In genomic region chr17:66783656-66784381, GRCh38 we compare ENCODE assay signal across 26 cellular contexts. TPM values are rescaled to one million over a fixed set of nuclear protein-coding genes. Genes with fewer than 3 reads are reported as not detected.
"Had no signal": no experiment of that assay in that cellular context is flagged by ENCODE, and none has a peak within 500 bp of the region (broad histone marks: within the 10 kb centered on the region; RNA-seq: fewer than 3 reads in every experiment).

No MANE protein-coding gene starts in this region.

- H3K4me1 Mint-ChIP-seq: activated CD4-positive, alpha-beta T cell treated with anti-CD3 and anti-CD28 coated beads, Interleukin-2, amount 10 ng/mL, durations not matched to agents 24 days and 14 days had no signal

- DNase-seq: activated B cell treated with CpG ODN at 0.5 μM for 24 hours; activated CD4-positive, alpha-beta memory T cell treated with anti-CD3 and anti-CD28 coated beads for 36 hours; activated CD4-positive, alpha-beta T cell treated with anti-CD3 and anti-CD28 coated beads for 1 hour; activated CD4-positive, alpha-beta T cell treated with anti-CD3 and anti-CD28 coated beads, Interleukin-2, amount 10 ng/mL, durations not matched to agents 24 days and 14 days; activated CD8-positive, alpha-beta memory T cell treated with anti-CD3 and anti-CD28 coated beads for 24 hours; activated gamma-delta T cell treated with Interleukin-2 at 50 U/mL for 16 hours; activated naive CD4-positive, alpha-beta T cell treated with anti-CD3 and anti-CD28 coated beads, Interleukin-2, amount 50 U/mL, for 16 hours; activated T-cell treated with anti-CD3 and anti-CD28 coated beads, Interleukin-2, amount 50 U/mL, for 72 hours; amygdala; Kasumi-1; NCI-H1105 treated with DMSO at 0.1 percent for 48 hours; NCI-H1436 treated with DMSO at 0.1 percent for 48 hours; NCI-H187; NCI-H2081; NCI-H510A treated with DMSO at 0.1 percent for 48 hours; NK-92 treated with Interleukin-12 subunit alpha and Interleukin-12 subunit beta, amount 100 ng/mL, for 24 hours; OCI-M1; RPMI8226; SK-N-SH; T-helper 17 cell; T-helper 9 cell had no signal

- H3K4me3 Mint-ChIP-seq: activated B cell treated with CpG ODN at 0.5 μM for 24 hours; activated CD4-positive, alpha-beta memory T cell treated with anti-CD3 and anti-CD28 coated beads for 36 hours; activated CD4-positive, alpha-beta T cell treated with anti-CD3 and anti-CD28 coated beads, Interleukin-2, amount 10 ng/mL, durations not matched to agents 24 days and 14 days; activated T-cell treated with anti-CD3 and anti-CD28 coated beads, Interleukin-2, amount 50 U/mL, for 72 hours; brain; T-helper 17 cell had no signal

- H3K9me3 Mint-ChIP-seq: activated B cell treated with CpG ODN at 0.5 μM for 24 hours; activated CD4-positive, alpha-beta memory T cell treated with anti-CD3 and anti-CD28 coated beads for 36 hours; activated CD4-positive, alpha-beta T cell treated with anti-CD3 and anti-CD28 coated beads, Interleukin-2, amount 10 ng/mL, durations not matched to agents 24 days and 14 days; activated T-cell treated with anti-CD3 and anti-CD28 coated beads, Interleukin-2, amount 50 U/mL, for 72 hours; activated T-helper 2 cell treated with anti-CD3 and anti-CD28 coated beads, Interferon-gamma antibody, Interleukin-2, Interleukin-4, amounts not matched to agents 10 μg/mL and 5 μg/mL and 100 μg/mL, durations not matched to agents 14 hours and 24 hours and 36 hours; brain had no signal

- ATAC-seq: activated T-cell treated with anti-CD3 and anti-CD28 coated beads, Interleukin-2, amount 50 U/mL, for 72 hours; Panc1; T-helper 17 cell had no signal

- H3K27me3 Mint-ChIP-seq: activated B cell treated with CpG ODN at 0.5 μM for 24 hours; activated CD4-positive, alpha-beta memory T cell treated with anti-CD3 and anti-CD28 coated beads for 36 hours; activated CD4-positive, alpha-beta T cell treated with anti-CD3 and anti-CD28 coated beads, Interleukin-2, amount 10 ng/mL, durations not matched to agents 24 days and 14 days; T-helper 17 cell had no signal

- H3K27ac Mint-ChIP-seq: activated B cell treated with CpG ODN at 0.5 μM for 24 hours; activated CD4-positive, alpha-beta memory T cell treated with anti-CD3 and anti-CD28 coated beads for 36 hours; activated CD4-positive, alpha-beta T cell treated with anti-CD3 and anti-CD28 coated beads, Interleukin-2, amount 10 ng/mL, durations not matched to agents 24 days and 14 days; activated T-cell treated with anti-CD3 and anti-CD28 coated beads, Interleukin-2, amount 50 U/mL, for 72 hours; activated T-helper 2 cell treated with anti-CD3 and anti-CD28 coated beads, Interferon-gamma antibody, Interleukin-2, Interleukin-4, amounts not matched to agents 10 μg/mL and 5 μg/mL and 100 μg/mL, durations not matched to agents 14 hours and 24 hours and 36 hours; T-helper 17 cell had no signal

RNA-seq across cellular contexts. Expression of gene CACNG5, which starts 51.1 kb away (rescaled TPM):
- total RNA-seq: activated B cell treated with CpG ODN at 0.5 μM for 24 hours; activated CD4-positive, alpha-beta memory T cell treated with anti-CD3 and anti-CD28 coated beads for 36 hours; activated CD4-positive, alpha-beta T cell treated with anti-CD3 and anti-CD28 coated beads, Interleukin-2, amount 10 ng/mL, durations not matched to agents 24 days and 14 days; activated T-cell treated with anti-CD3 and anti-CD28 coated beads, Interleukin-2, amount 50 U/mL, for 72 hours; activated T-helper 2 cell treated with anti-CD3 and anti-CD28 coated beads, Interferon-gamma antibody, Interleukin-2, Interleukin-4, amounts not matched to agents 10 μg/mL and 5 μg/mL and 100 μg/mL, durations not matched to agents 14 hours and 24 hours and 36 hours; astrocyte; Right ventricle myocardium inferior; T-helper 17 cell had no signal
